ENCODE assay signal across 8 cellular contexts in genomic region chr18:31741096-31741735, GRCh38. TPM values are rescaled to one million over a fixed set of nuclear protein-coding genes. Genes with fewer than 3 reads are reported as not detected.
DNase-seq lines count a peak whose midpoint lies in the region; ATAC-seq and TF ChIP-seq lines count a peak whose summit lies in the region.

No MANE protein-coding gene starts in this region.

- H3K9me3 ChIP-seq in SU-DHL-6 (ENCODE audit: insufficient read depth, low read length) (no peaks in the 10 kb centered on the region), mammary epithelial cell (replicated peaks; ENCODE audit: insufficient read depth, low read length) (peaks cover 3% of the 10 kb centered on the region), mesenchymal stem cell (ENCODE audit: control insufficient read depth, low read length) (no peaks in the 10 kb centered on the region)

- in situ Hi-C loops in G401 (cut with HindIII; ENCODE audit: low sequenced_read_pairs): no loop called here
- in situ Hi-C loops in mammary epithelial cell (cut with MboI; ENCODE audit: low sequenced_read_pairs in 2 of 2): loop anchor here in 1 of 2 donors (25.0 kb wide), 1 partner anchor 221 kb away; no protein-coding TSS in a partner anchor

- H4K20me1 ChIP-seq in SU-DHL-6 (ENCODE audit: low read depth, low read length) (no peaks in the 10 kb centered on the region), mammary epithelial cell (ENCODE audit: insufficient read depth, low read length) (no peaks in the 10 kb centered on the region)

- dilution Hi-C loops in mammary epithelial cell (cut with HindIII; ENCODE audit: low sequenced_read_pairs): no loop called here

- H3K4me1 ChIP-seq in mammary epithelial cell (ENCODE audit: insufficient read depth, low read length) (no peaks in the 10 kb centered on the region), mesenchymal stem cell (ENCODE audit: control insufficient read depth, insufficient read depth, low read depth, low read length) (no peaks in the 10 kb centered on the region)

- H2BK12ac ChIP-seq in mesenchymal stem cell (ENCODE audit: low read length in 2 of 2): no peak overlapping the region

- H3K79me1 ChIP-seq in mesenchymal stem cell (replicated peaks; ENCODE audit: low read length, poor library complexity, severe bottlenecking): no peaks in the 10 kb centered on the region

- H3K9ac ChIP-seq in SU-DHL-6 (ENCODE audit: low read length) (no peak overlapping the region), mammary epithelial cell (ENCODE audit: insufficient read depth, low read length) (no peak overlapping the region), mesenchymal stem cell (ENCODE audit: low read length) (no peak overlapping the region)

- H2AFZ ChIP-seq in SU-DHL-6 (ENCODE audit: low read depth, low read length, severe bottlenecking) (no peak overlapping the region), mammary epithelial cell (ENCODE audit: low read depth, low read length) (no peak overlapping the region), mesenchymal stem cell (ENCODE audit: low read depth, low read length) (no peak overlapping the region)

- peak; percentile 39 for DNase-seq in G401 (ENCODE audit: low spot score)
- DNase-seq in HUDEP-2 (lab: John Stamatoyannopoulos, UW; ENCODE audit: unreplicated experiment in 76 of 76): peak in 43 of 76 experiments; percentile 0 to 56 (median 28)
- peak; percentile 12 for DNase-seq in mammary epithelial cell
- DNase-seq in mesenchymal stem cell: peak; percentile 43
- peak; percentile 16 for DNase-seq in stimulated activated naive CD4-positive, alpha-beta T cell treated with Interleukin-2 at 50 U/mL for 16 hours (lab: John Stamatoyannopoulos, UW)

- TF ChIP-seq CTCF in SU-DHL-6 (IDR thresholded peaks at IDR 0.05; ENCODE audit: insufficient read depth, low read length, poor library complexity, severe bottlenecking) (peak; percentile 85), mammary epithelial cell (conservative IDR thresholded peaks at IDR 0.05 in 1 of 2, IDR thresholded peaks at IDR 0.05 in 1 of 2; ENCODE audit: extremely low read depth in 1 of 2, insufficient read depth in 1 of 2, low read depth in 1 of 2, low read length in 2 of 2) (peak; percentile 75 to 82)

- WGBS in mammary epithelial cell (ENCODE audit: low coverage, missing lambda C conversion rate): 33% methylated on average over 4 of the region's 4 CpGs
- WGBS in mesenchymal stem cell: 89% methylated on average over 3 of the region's 4 CpGs

- H3K36me3 ChIP-seq in SU-DHL-6 (ENCODE audit: low read length) (no peaks in the 10 kb centered on the region), mammary epithelial cell (ENCODE audit: insufficient read depth, low read length) (no peaks in the 10 kb centered on the region), mesenchymal stem cell (ENCODE audit: control insufficient read depth in 1 of 2, insufficient read depth in 2 of 2, low read depth in 1 of 2, low read length in 2 of 2) (no peaks in the 10 kb centered on the region)

- H2BK15ac ChIP-seq in mesenchymal stem cell (ENCODE audit: low read depth, poor library complexity, severe bottlenecking): no peak overlapping the region

- ATAC-seq in HG02610 (IDR thresholded peaks at IDR 0.05; ENCODE audit: unreplicated experiment): no peak
- no peak for ATAC-seq in GM19455 (IDR thresholded peaks at IDR 0.05; ENCODE audit: unreplicated experiment)

- H3K4me3 ChIP-seq in SU-DHL-6 (ENCODE audit: insufficient read depth, low read length, poor library complexity, severe bottlenecking) (no peak overlapping the region), mammary epithelial cell (replicated peaks in 1 of 3; ENCODE audit: insufficient read depth in 1 of 3, low read depth in 2 of 3, low read length in 3 of 3) (no peak overlapping the region), mesenchymal stem cell (ENCODE audit: insufficient read depth in 1 of 2, low read depth in 1 of 2, low read length in 2 of 2) (no peak overlapping the region)

- no peak overlapping the region for H3K18ac ChIP-seq in mesenchymal stem cell (ENCODE audit: low read depth in 1 of 2, low read length in 2 of 2)

- BruUV-seq in mammary epithelial cell (replicated peaks; lab: Mats Ljungman, UMichigan): no TSS peak

- CTCF ChIA-PET in mammary epithelial cell (lab: Charles Lee; ENCODE audit: low non-redundant PET): interaction anchor here (0.6 kb wide), 1 partner anchor 236 kb away, joined by 3 read pairs; no protein-coding TSS in a partner anchor

- H3K4me2 ChIP-seq in SU-DHL-6 (ENCODE audit: low read depth, low read length, poor library complexity, severe bottlenecking) (no peak overlapping the region), mammary epithelial cell (ENCODE audit: insufficient read depth, low read depth, low read length) (no peak overlapping the region), mesenchymal stem cell (ENCODE audit: low read length, poor library complexity, severe bottlenecking) (no peak overlapping the region)

- intact Hi-C loops in mammary epithelial cell (cut with micrococcal nuclease): loop anchor here (1.0 to 2.0 kb wide), 4 partner anchors 78 to 236 kb away; no protein-coding TSS in a partner anchor

- H3K14ac ChIP-seq in mesenchymal stem cell (ENCODE audit: low read length in 2 of 2): no peak overlapping the region

- H3K27ac ChIP-seq in SU-DHL-6 (ENCODE audit: low read depth, low read length): no peak overlapping the region
- no peak overlapping the region for H3K27ac ChIP-seq in mammary epithelial cell (ENCODE audit: insufficient read depth, low read depth, low read length)
- H3K27ac ChIP-seq in mesenchymal stem cell (ENCODE audit: low read length, poor library complexity, severe bottlenecking): no peak overlapping the region

- H2BK120ac ChIP-seq in mesenchymal stem cell (ENCODE audit: low read depth, low read length): no peak overlapping the region

- H3K27me3 ChIP-seq in SU-DHL-6 (ENCODE audit: low read length) (no peaks in the 10 kb centered on the region), mammary epithelial cell (ENCODE audit: insufficient read depth, low read length) (no peaks in the 10 kb centered on the region), mesenchymal stem cell (ENCODE audit: control insufficient read depth in 1 of 2, insufficient read depth in 1 of 2, low read length in 2 of 2) (no peaks in the 10 kb centered on the region)

- H4K8ac ChIP-seq in mesenchymal stem cell (ENCODE audit: low read length): no peak overlapping the region

- no peak overlapping the region for H3K4ac ChIP-seq in mesenchymal stem cell (ENCODE audit: low read depth in 1 of 2, low read length in 2 of 2)

- no peak overlapping the region for H4K91ac ChIP-seq in mesenchymal stem cell (ENCODE audit: low read length)

- no peak overlapping the region for H2BK5ac ChIP-seq in mesenchymal stem cell (ENCODE audit: low read depth, low read length, poor library complexity, severe bottlenecking)

- H3K23ac ChIP-seq in mesenchymal stem cell (ENCODE audit: low read length in 2 of 2): no peak overlapping the region

- H2AK5ac ChIP-seq in mesenchymal stem cell (ENCODE audit: low read length, severe bottlenecking): no peak overlapping the region

- H3K79me2 ChIP-seq in SU-DHL-6 (ENCODE audit: insufficient read depth, low read length) (no peaks in the 10 kb centered on the region), mammary epithelial cell (ENCODE audit: insufficient read depth, low read length) (no peaks in the 10 kb centered on the region)

- no peaks in the 10 kb centered on the region for H3F3A ChIP-seq in SU-DHL-6 (ENCODE audit: insufficient read depth)

- no peaks in the 10 kb centered on the region for H3K9me2 ChIP-seq in SU-DHL-6 (replicated peaks; ENCODE audit: insufficient read depth, low read length)

RNA-seq across cellular contexts. Expression of gene SLC25A52, which starts 19.5 kb away (rescaled TPM):
- total RNA-seq in G401 (2014; rRNA removed; shearing (Covaris generic)): not detected in 2 replicates
- under 1 TPM in 1 of 2 donors, not detected in 1; 0.17 TPM for total RNA-seq in mammary epithelial cell
- polyA plus RNA-seq in mammary epithelial cell: not detected
- polyA minus RNA-seq in mammary epithelial cell: not detected
- not detected for polyA plus RNA-seq in mesenchymal stem cell (2013, experiment 1 of 2)
- polyA plus RNA-seq in mesenchymal stem cell (2013, experiment 2 of 2): not detected

RNA-seq across cellular contexts. Expression of gene B4GALT6, which starts 56.8 kb away (rescaled TPM):
- 0.75 TPM in 1 of 2 replicates, not detected in the other for total RNA-seq in G401 (2014; rRNA removed; shearing (Covaris generic))
- 10 to 100 TPM in 1 of 2 donors, 1 to 10 TPM in 1; 7.2 to 17.1 TPM for total RNA-seq in mammary epithelial cell
- polyA plus RNA-seq in mammary epithelial cell: 6.1 TPM
- polyA minus RNA-seq in mammary epithelial cell: 31.4 TPM
- 8.3 TPM for polyA plus RNA-seq in mesenchymal stem cell (2013, experiment 1 of 2)
- 9.6 TPM for polyA plus RNA-seq in mesenchymal stem cell (2013, experiment 2 of 2)
